7 cellular contexts compared by ENCODE assay signal in genomic region chr15:49793943-49794342, GRCh38.
"Had no signal": no experiment of that assay in that cellular context is flagged by ENCODE, and none has a peak within 500 bp of the region (broad histone marks: within the 10 kb centered on the region; RNA-seq: fewer than 3 reads in every experiment).

No MANE protein-coding gene starts in this region.

- DNase-seq: GOT3, H7, HCEC 1CT, IMR-90, KG1 had no signal

- H3K4me3 ChIP-seq: K562 had no signal

- H3K27ac ChIP-seq: HL-60 had no signal

- ATAC-seq: K562 had no signal
